14 cellular contexts compared by ENCODE assay signal in genomic region chr3:100159564-100160153, GRCh38. TPM values are rescaled to one million over a fixed set of nuclear protein-coding genes. Genes with fewer than 3 reads are reported as not detected.
A peak's percentile ranks its signal among the peaks of the same experiment; 100 is the strongest.
DNase-seq lines count a peak whose midpoint lies in the region; ATAC-seq and TF ChIP-seq lines count a peak whose summit lies in the region.
"Had no signal": no experiment of that assay in that cellular context is flagged by ENCODE, and none has a peak within 500 bp of the region (broad histone marks: within the 10 kb centered on the region; RNA-seq: fewer than 3 reads in every experiment).

No MANE protein-coding gene starts in this region.

- H3K9me3 ChIP-seq in adipocyte (ENCODE audit: control insufficient read depth, low read length): peaks cover 11% of the 10 kb centered on the region
- H3K9me3 ChIP-seq in smooth muscle cell (replicated peaks; ENCODE audit: low read depth): peaks cover 10% of the 10 kb centered on the region

- H3K4me3 ChIP-seq in adipocyte (ENCODE audit: low read length): peak overlapping the region; percentile 54
- no peak overlapping the region for H3K4me3 ChIP-seq in foreskin fibroblast (ENCODE audit: low read depth in 1 of 2, low read length in 2 of 2)
- no peak overlapping the region for H3K4me3 ChIP-seq in smooth muscle cell
- H3K4me3 ChIP-seq: cardiac muscle cell had no signal

- TF ChIP-seq CTCF in foreskin fibroblast (IDR thresholded peaks at IDR 0.05; ENCODE audit: low read depth, low read length) (no peak), smooth muscle cell (IDR thresholded peaks at IDR 0.05; ENCODE audit: borderline replicate concordance, insufficient read depth, poor library complexity, severe bottlenecking) (no peak), GM13976 (IDR thresholded peaks at IDR 0.05; ENCODE audit: borderline replicate concordance, control extremely low read depth, extremely low read depth, insufficient read depth, missing control alignments) (no peak)

- H3K36me3 ChIP-seq in adipocyte (ENCODE audit: control insufficient read depth, insufficient read depth, low read length, severe bottlenecking) (peaks cover 3% of the 10 kb centered on the region), smooth muscle cell (ENCODE audit: low read depth) (peaks cover 6% of the 10 kb centered on the region)
- H3K36me3 ChIP-seq: cardiac muscle cell had no signal

- in situ Hi-C loops in GM13976 (cut with MboI; ENCODE audit: low sequenced_read_pairs, unreplicated experiment): no loop called here

- peak overlapping the region; percentile 40 for H3K4me2 ChIP-seq in smooth muscle cell

- H3K27me3 ChIP-seq in adipocyte (replicated peaks; ENCODE audit: control insufficient read depth, insufficient read depth, low read length) (no peaks in the 10 kb centered on the region), smooth muscle cell (ENCODE audit: low read depth) (no peaks in the 10 kb centered on the region)
- H3K27me3 ChIP-seq: cardiac muscle cell had no signal

- H2AFZ ChIP-seq in smooth muscle cell (ENCODE audit: low read depth): no peak overlapping the region

- 48% methylated on average over 3 of the region's 3 CpGs for WGBS in smooth muscle cell (ENCODE audit: low lambda C conversion rate)

- no peak for ATAC-seq in GM18858 (IDR thresholded peaks at IDR 0.05; ENCODE audit: unreplicated experiment)
- ATAC-seq: naive thymus-derived CD8-positive, alpha-beta T cell had no signal

- H4K20me1 ChIP-seq in smooth muscle cell (ENCODE audit: low read depth): no peaks in the 10 kb centered on the region

- DNase-seq in GM04503 (ENCODE audit: low read depth) (peak; percentile 38), adipocyte (ENCODE audit: low read depth) (peak; percentile 78), foreskin fibroblast (peak; percentile 46 to 67), smooth muscle cell (lab: John Stamatoyannopoulos, UW; ENCODE audit: unreplicated experiment) (no peak), islet precursor cell (no peak), medulla oblongata (ENCODE audit: extremely low spot score) (no peak), GM13976 (ENCODE audit: low spot score) (no peak)
- DNase-seq: DMS79 treated with DMSO at 0.1 percent for 48 hours; Kasumi-1; naive thymus-derived CD8-positive, alpha-beta T cell; NCI-H510A; T-helper 1 cell had no signal

- H3K27ac ChIP-seq in smooth muscle cell (ENCODE audit: low read depth): peak overlapping the region; percentile 68
- H3K27ac ChIP-seq: cardiac muscle cell had no signal

- H3F3A ChIP-seq in smooth muscle cell (ENCODE audit: low read depth): no peaks in the 10 kb centered on the region

- H3K4me1 ChIP-seq in adipocyte (ENCODE audit: control insufficient read depth, insufficient read depth, low read length) (peaks cover 46% of the 10 kb centered on the region), smooth muscle cell (ENCODE audit: low read depth) (no peaks in the 10 kb centered on the region)

- H3K9ac ChIP-seq in adipocyte (ENCODE audit: low read length) (peak overlapping the region; percentile 63), smooth muscle cell (ENCODE audit: low read depth) (no peak overlapping the region)

- no peaks in the 10 kb centered on the region for H3K79me2 ChIP-seq in smooth muscle cell (ENCODE audit: low read depth)

RNA-seq across cellular contexts. Expression of gene FILIP1L, which starts 45.4 kb away (rescaled TPM):
- total RNA-seq in smooth muscle cell: 104 and 115 TPM in 2 replicates
- polyA plus RNA-seq in smooth muscle cell: 56.2 and 94.3 TPM in 2 replicates

Comparison
In these comparisons a context has a peak if more than half of its experiments do, and no peak if none do; other contexts are left out.
1. DNase-seq: peak in GM04503 (single experiment), adipocyte (single experiment) and foreskin fibroblast (2 of 2); none in smooth muscle cell (single experiment), islet precursor cell (single experiment), medulla oblongata (single experiment) and GM13976 (single experiment).